Comparison of ENCODE assay signal across 15 cellular contexts in the genomic region with DNA sequence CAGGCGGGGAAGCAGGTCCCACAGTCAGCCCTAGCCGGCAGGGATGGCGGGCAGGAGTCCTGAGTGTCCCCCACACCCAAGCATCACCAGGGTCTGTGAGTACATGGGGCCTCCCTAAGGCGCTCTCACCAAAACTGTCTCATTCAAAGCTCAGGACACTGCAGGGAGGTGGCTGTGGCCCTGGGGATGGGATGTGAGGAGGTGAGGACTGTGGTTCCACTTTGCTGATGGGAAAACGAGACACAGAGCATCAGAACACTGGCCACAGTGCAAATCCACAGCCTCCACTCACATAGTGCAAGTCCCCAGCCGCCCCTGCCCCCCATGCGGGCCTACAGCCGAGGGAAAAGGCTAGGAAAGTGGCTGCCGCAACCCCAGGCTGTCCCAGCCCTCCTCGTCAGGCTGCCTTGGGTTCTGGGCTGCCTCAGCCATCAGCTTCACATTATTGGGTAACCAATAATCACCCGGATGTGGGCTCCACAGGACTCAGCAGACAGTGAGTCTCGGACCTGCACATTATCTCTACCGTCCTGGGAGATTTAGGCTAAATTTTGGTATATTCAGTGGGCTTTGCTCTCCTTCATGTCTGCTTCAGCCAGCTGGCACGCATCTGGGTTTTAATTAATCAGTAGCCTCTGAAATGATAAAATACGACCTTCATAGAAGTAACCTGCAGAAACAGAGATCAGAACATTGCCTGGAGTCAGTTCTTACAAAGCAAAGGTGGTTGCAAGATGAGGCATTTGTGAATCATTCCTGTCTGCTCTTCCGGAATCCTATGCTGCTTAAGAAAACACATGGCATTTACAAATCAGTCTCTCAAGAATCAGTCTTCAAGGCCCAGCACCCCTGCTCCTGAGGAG.
A peak's percentile ranks its signal among the peaks of the same experiment; 100 is the strongest.
DNase-seq lines count a peak whose midpoint lies in the region; ATAC-seq, FAIRE-seq and TF ChIP-seq lines count a peak whose summit lies in the region.
"Had no signal": no experiment of that assay in that cellular context is flagged by ENCODE, and none has a peak within 500 bp of the region (broad histone marks: within the 10 kb centered on the region; RNA-seq: fewer than 3 reads in every experiment).

No MANE protein-coding gene starts in this region.

- no peak for TF ChIP-seq EP300 in H1 (IDR thresholded peaks at IDR 0.05; ENCODE audit: borderline replicate concordance in 1 of 2, low read depth in 2 of 2, low read length in 2 of 2)

- WGBS in H1 (ENCODE audit: extremely low coverage in 1 of 2, insufficient coverage in 1 of 2, insufficient read length in 1 of 2, insufficient replicate concordance in 2 of 2, low coverage in 1 of 2, low lambda C conversion rate in 2 of 2, missing lambda C conversion rate in 1 of 2), 2 experiments: 91% methylated on average over 14 of the region's 16 CpGs; no CpG with 5 or more reads in 1 of the 2 experiments

- H3K4me2 ChIP-seq in H1 (ENCODE audit: insufficient read depth in 1 of 2, low read depth in 2 of 2, low read length in 2 of 2): no peak overlapping the region

- BruUV-seq in Caco-2 (replicated peaks; lab: Mats Ljungman, UMichigan): no TSS peak

- no peak overlapping the region for H4K91ac ChIP-seq in H1 (replicated peaks; ENCODE audit: insufficient read length, low read length)

- no peak overlapping the region for H4K8ac ChIP-seq in H1 (ENCODE audit: extremely low read depth, insufficient read depth, low read length)

- no peaks in the 10 kb centered on the region for H3K79me1 ChIP-seq in H1 (ENCODE audit: low read depth, low read length)

- intact Hi-C loops in Caco-2 (cut with micrococcal nuclease; ENCODE audit: unreplicated experiment): no loop called here

- H3K4ac ChIP-seq in H1 (replicated peaks; ENCODE audit: insufficient read length, low read depth, low read length): no peak overlapping the region

- H2AFZ ChIP-seq in H1 (ENCODE audit: low read length): no peak overlapping the region

- H3K4me1 Mint-ChIP-seq in stimulated activated effector memory CD8-positive, alpha-beta T cell treated with anti-CD3 and anti-CD28 coated beads, Interleukin-12 subunit alpha, Interleukin-12 subunit beta, amount 100 ng/mL, for 72 hours: no peaks in the 10 kb centered on the region
- H3K4me1 Mint-ChIP-seq in Caco-2 (ENCODE audit: low read depth, unreplicated experiment): no peaks in the 10 kb centered on the region
- H3K4me1 Mint-ChIP-seq: IgD-negative memory B cell had no signal

- H3K27me3 ChIP-seq in H1 (replicated peaks in 1 of 4; ENCODE audit: control insufficient read depth in 3 of 4, extremely low read depth in 1 of 4, insufficient read depth in 3 of 4, low read length in 3 of 4) (no peaks in the 10 kb centered on the region), Peyer's patch (no peaks in the 10 kb centered on the region), Caco-2 (replicated peaks; ENCODE audit: control insufficient read depth, insufficient read depth, low read length) (no peaks in the 10 kb centered on the region)

- no peak overlapping the region for H2BK15ac ChIP-seq in H1 (ENCODE audit: low read length)

- H3K27ac ChIP-seq in H1 (ENCODE audit: low read depth, low read length) (no peak overlapping the region), Peyer's patch (no peak overlapping the region)

- H3K79me2 ChIP-seq in H1 (ENCODE audit: control insufficient read depth in 1 of 2, insufficient read depth in 2 of 2, low read length in 2 of 2): no peaks in the 10 kb centered on the region

- FAIRE-seq in H1 (lab: Jason Lieb, UNC): no peak

- TF ChIP-seq CTCF in H1 (IDR thresholded peaks at IDR 0.05; ENCODE audit: control extremely low read depth in 1 of 3, insufficient read depth in 1 of 3, low read depth in 1 of 3, low read length in 3 of 3): no peak
- TF ChIP-seq CTCF in Peyer's patch (IDR thresholded peaks at IDR 0.05): no peak
- TF ChIP-seq CTCF in Caco-2 (IDR thresholded peaks at IDR 0.05; ENCODE audit: insufficient read depth in 1 of 2, low read depth in 1 of 2, low read length in 1 of 2, severe bottlenecking in 1 of 2, unreplicated experiment in 1 of 2): no peak

- H3K56ac ChIP-seq in H1 (replicated peaks; ENCODE audit: insufficient read length, low read depth, low read length): no peak overlapping the region

- H3K9me3 ChIP-seq in H1 (ENCODE audit: insufficient read depth in 2 of 2, low read depth in 1 of 2, low read length in 1 of 2) (no peaks in the 10 kb centered on the region), Peyer's patch (no peaks in the 10 kb centered on the region), Caco-2 (no peaks in the 10 kb centered on the region)
- H3K9me3 ChIP-seq: BE2C had no signal

- no peaks in the 10 kb centered on the region for H3K36me3 Mint-ChIP-seq in stimulated activated effector memory CD8-positive, alpha-beta T cell treated with anti-CD3 and anti-CD28 coated beads, Interleukin-12 subunit alpha, Interleukin-12 subunit beta, amount 100 ng/mL, for 72 hours
- no peaks in the 10 kb centered on the region for H3K36me3 Mint-ChIP-seq in Caco-2 (ENCODE audit: insufficient read depth, unreplicated experiment)
- H3K36me3 Mint-ChIP-seq: CD8-positive, alpha-beta T cell; IgD-negative memory B cell had no signal

- H3K23ac ChIP-seq in H1 (ENCODE audit: insufficient read length): no peak overlapping the region

- no peak overlapping the region for H2BK20ac ChIP-seq in H1 (ENCODE audit: low read length)

- no peak overlapping the region for H4K5ac ChIP-seq in H1 (ENCODE audit: insufficient read length, low read depth, low read length)

- no peak overlapping the region for H3K14ac ChIP-seq in H1 (ENCODE audit: insufficient read length)

- no peak overlapping the region for H2BK120ac ChIP-seq in H1 (replicated peaks; ENCODE audit: low read depth, low read length)

- H3K4me3 Mint-ChIP-seq in stimulated activated effector memory CD8-positive, alpha-beta T cell treated with anti-CD3 and anti-CD28 coated beads, Interleukin-12 subunit alpha, Interleukin-12 subunit beta, amount 100 ng/mL, for 72 hours: no peak overlapping the region
- no peak overlapping the region for H3K4me3 Mint-ChIP-seq in Caco-2 (ENCODE audit: unreplicated experiment)
- H3K4me3 Mint-ChIP-seq: CD8-positive, alpha-beta T cell; IgD-negative memory B cell had no signal

- TF ChIP-seq RAD21 in H1 (IDR thresholded peaks at IDR 0.05 in 1 of 2, conservative IDR thresholded peaks at IDR 0.05 in 1 of 2; ENCODE audit: low read depth in 2 of 2, low read length in 2 of 2): no peak

- H2BK12ac ChIP-seq in H1 (ENCODE audit: low read depth, low read length): 0 out of 2 replicates have a peak overlapping the region, but pooled peaks have one; percentile 31

- no peak overlapping the region for H2BK5ac ChIP-seq in H1 (ENCODE audit: low read depth, low read length)

- H3K27me3 Mint-ChIP-seq in Caco-2 (ENCODE audit: insufficient read depth, unreplicated experiment): peaks cover 6% of the 10 kb centered on the region
- H3K27me3 Mint-ChIP-seq: IgD-negative memory B cell had no signal

- CTCF ChIA-PET in H1 (lab: Charles Lee; ENCODE audit: partially characterized antibody) (no interaction called here), Caco-2 (lab: Charles Lee) (no interaction called here)

- POLR2A ChIA-PET in H1 (lab: Charles Lee; ENCODE audit: partially characterized antibody): no interaction called here
- POLR2A ChIA-PET in Caco-2 (lab: Charles Lee): no interaction called here

- H3K36me3 ChIP-seq in H1 (ENCODE audit: control insufficient read depth in 2 of 4, insufficient read depth in 4 of 4, low read length in 3 of 4) (no peaks in the 10 kb centered on the region), Peyer's patch (no peaks in the 10 kb centered on the region), Caco-2 (ENCODE audit: control insufficient read depth, insufficient read depth, low read length) (no peaks in the 10 kb centered on the region)
- H3K36me3 ChIP-seq: BE2C had no signal

- DNase-seq in Daoy (ENCODE audit: low read depth) (peak; percentile 36), HT1080 (ENCODE audit: low read depth) (peak; percentile 34), H1 (ENCODE audit: low read depth in 1 of 2, low spot score in 2 of 2) (no peak), CD1c-positive myeloid dendritic cell (ENCODE audit: extremely low spot score) (no peak), Peyer's patch (no peak), Caco-2 (no peak)
- no peak for DNase-seq in stimulated activated effector memory CD8-positive, alpha-beta T cell treated with anti-CD3 and anti-CD28 coated beads, Interleukin-12 subunit alpha, Interleukin-12 subunit beta, amount 100 ng/mL, for 72 hours (ENCODE audit: low spot score in 2 of 2)
- DNase-seq: BE2C; CD8-positive, alpha-beta T cell; H7; MV-4-11; NCI-H1417 treated with DMSO at 0.1 percent for 48 hours; NCI-H2029 treated with DMSO at 0.1 percent for 48 hours; NCI-H510A had no signal

- TF ChIP-seq POLR2A in H1 (IDR thresholded peaks at IDR 0.05; ENCODE audit: control extremely low read depth in 1 of 2, low read depth in 2 of 2, low read length in 2 of 2) (no peak), Peyer's patch (IDR thresholded peaks at IDR 0.05) (no peak)

- peaks cover 3% of the 10 kb centered on the region for H3K9me3 Mint-ChIP-seq in stimulated activated effector memory CD8-positive, alpha-beta T cell treated with anti-CD3 and anti-CD28 coated beads, Interleukin-12 subunit alpha, Interleukin-12 subunit beta, amount 100 ng/mL, for 72 hours
- no peaks in the 10 kb centered on the region for H3K9me3 Mint-ChIP-seq in Caco-2 (ENCODE audit: unreplicated experiment)
- H3K9me3 Mint-ChIP-seq: CD8-positive, alpha-beta T cell; IgD-negative memory B cell had no signal

- ATAC-seq in stimulated activated effector memory CD8-positive, alpha-beta T cell treated with anti-CD3 and anti-CD28 coated beads, Interleukin-12 subunit alpha, Interleukin-12 subunit beta, amount 100 ng/mL, for 72 hours: peak; percentile 33
- ATAC-seq: CD8-positive, alpha-beta T cell had no signal

- H2AK5ac ChIP-seq in H1 (ENCODE audit: low read depth, low read length): no peak overlapping the region

- no peak overlapping the region for H3K18ac ChIP-seq in H1 (ENCODE audit: extremely low read depth, low read length)

- H3K4me3 ChIP-seq in H1 (ENCODE audit: extremely low read depth in 1 of 4, insufficient read depth in 2 of 4, low read depth in 3 of 4, low read length in 4 of 4): no peak overlapping the region
- H3K4me3 ChIP-seq in Peyer's patch: no peak overlapping the region
- H3K4me3 ChIP-seq in Caco-2 (ENCODE audit: low read depth, low read length): no peak overlapping the region

- no peak overlapping the region for H3K9ac ChIP-seq in H1 (replicated peaks in 1 of 4; ENCODE audit: extremely low read depth in 1 of 4, low read depth in 3 of 4, low read length in 3 of 4)

- no peak overlapping the region for H3K27ac Mint-ChIP-seq in stimulated activated effector memory CD8-positive, alpha-beta T cell treated with anti-CD3 and anti-CD28 coated beads, Interleukin-12 subunit alpha, Interleukin-12 subunit beta, amount 100 ng/mL, for 72 hours
- H3K27ac Mint-ChIP-seq in Caco-2 (ENCODE audit: unreplicated experiment): no peak overlapping the region
- H3K27ac Mint-ChIP-seq: CD8-positive, alpha-beta T cell had no signal

- H4K20me1 ChIP-seq in H1 (replicated peaks in 1 of 2; ENCODE audit: control insufficient read depth in 1 of 2, insufficient read depth in 2 of 2, low read length in 2 of 2): no peaks in the 10 kb centered on the region

- H3K23me2 ChIP-seq in H1 (ENCODE audit: low read depth, low read length): no peaks in the 10 kb centered on the region

- H3K4me1 ChIP-seq in H1 (replicated peaks in 1 of 4; ENCODE audit: control insufficient read depth in 3 of 4, insufficient read depth in 4 of 4, low read length in 3 of 4) (no peaks in the 10 kb centered on the region), Peyer's patch (no peaks in the 10 kb centered on the region), Caco-2 (no peaks in the 10 kb centered on the region)
- H3K4me1 ChIP-seq: BE2C had no signal

Comparison
In these comparisons a context has a peak if more than half of its experiments do, and no peak if none do; other contexts are left out.
1. DNase-seq: peak in Daoy (single experiment) and HT1080 (single experiment); none in H1 (0 of 2), stimulated activated effector memory CD8-positive, alpha-beta T cell treated with anti-CD3 and anti-CD28 coated beads, Interleukin-12 subunit alpha, Interleukin-12 subunit beta, amount 100 ng/mL, for 72 hours (0 of 2), CD1c-positive myeloid dendritic cell (single experiment), Peyer's patch (0 of 3) and Caco-2 (0 of 2).